ENCODE assay signal across 1 cellular context in genomic region chr12:120194534-120195395, GRCh38.
TF ChIP-seq lines count a peak whose summit lies in the region.

A gene with protein sequence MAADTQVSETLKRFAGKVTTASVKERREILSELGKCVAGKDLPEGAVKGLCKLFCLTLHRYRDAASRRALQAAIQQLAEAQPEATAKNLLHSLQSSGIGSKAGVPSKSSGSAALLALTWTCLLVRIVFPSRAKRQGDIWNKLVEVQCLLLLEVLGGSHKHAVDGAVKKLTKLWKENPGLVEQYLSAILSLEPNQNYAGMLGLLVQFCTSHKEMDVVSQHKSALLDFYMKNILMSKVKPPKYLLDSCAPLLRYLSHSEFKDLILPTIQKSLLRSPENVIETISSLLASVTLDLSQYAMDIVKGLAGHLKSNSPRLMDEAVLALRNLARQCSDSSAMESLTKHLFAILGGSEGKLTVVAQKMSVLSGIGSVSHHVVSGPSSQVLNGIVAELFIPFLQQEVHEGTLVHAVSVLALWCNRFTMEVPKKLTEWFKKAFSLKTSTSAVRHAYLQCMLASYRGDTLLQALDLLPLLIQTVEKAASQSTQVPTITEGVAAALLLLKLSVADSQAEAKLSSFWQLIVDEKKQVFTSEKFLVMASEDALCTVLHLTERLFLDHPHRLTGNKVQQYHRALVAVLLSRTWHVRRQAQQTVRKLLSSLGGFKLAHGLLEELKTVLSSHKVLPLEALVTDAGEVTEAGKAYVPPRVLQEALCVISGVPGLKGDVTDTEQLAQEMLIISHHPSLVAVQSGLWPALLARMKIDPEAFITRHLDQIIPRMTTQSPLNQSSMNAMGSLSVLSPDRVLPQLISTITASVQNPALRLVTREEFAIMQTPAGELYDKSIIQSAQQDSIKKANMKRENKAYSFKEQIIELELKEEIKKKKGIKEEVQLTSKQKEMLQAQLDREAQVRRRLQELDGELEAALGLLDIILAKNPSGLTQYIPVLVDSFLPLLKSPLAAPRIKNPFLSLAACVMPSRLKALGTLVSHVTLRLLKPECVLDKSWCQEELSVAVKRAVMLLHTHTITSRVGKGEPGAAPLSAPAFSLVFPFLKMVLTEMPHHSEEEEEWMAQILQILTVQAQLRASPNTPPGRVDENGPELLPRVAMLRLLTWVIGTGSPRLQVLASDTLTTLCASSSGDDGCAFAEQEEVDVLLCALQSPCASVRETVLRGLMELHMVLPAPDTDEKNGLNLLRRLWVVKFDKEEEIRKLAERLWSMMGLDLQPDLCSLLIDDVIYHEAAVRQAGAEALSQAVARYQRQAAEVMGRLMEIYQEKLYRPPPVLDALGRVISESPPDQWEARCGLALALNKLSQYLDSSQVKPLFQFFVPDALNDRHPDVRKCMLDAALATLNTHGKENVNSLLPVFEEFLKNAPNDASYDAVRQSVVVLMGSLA (N-terminal part only) (minus strand): TSS chr12:120194715. CDS start chr12:120194697, 18 bp downstream.

TF ChIP-seq in WTC11, 78 proteins besides CTCF, POLR2A, EP300 and RAD21 (continued from another document and continues in another):
- peak; percentile 86 for TF ChIP-seq AR (CRISPR knock-in tag; IDR thresholded peaks at IDR 0.05)
- TF ChIP-seq ZNF219 (CRISPR knock-in tag; IDR thresholded peaks at IDR 0.05; ENCODE audit: borderline replicate concordance) = no peak; the same call in 1 of the 2 replicates
- peak; percentile 94; the same call in 1 of the 2 replicates for TF ChIP-seq NR3C1 (CRISPR knock-in tag; conservative IDR thresholded peaks at IDR 0.05; ENCODE audit: low read depth)
- peak; percentile 93 for TF ChIP-seq ELF4 (CRISPR knock-in tag; IDR thresholded peaks at IDR 0.05; ENCODE audit: low read depth)
- no peak for TF ChIP-seq FOXJ3 (CRISPR knock-in tag; IDR thresholded peaks at IDR 0.05; ENCODE audit: borderline replicate concordance)
- peak; percentile 99 for TF ChIP-seq NR2C2 (CRISPR knock-in tag; IDR thresholded peaks at IDR 0.05)
- TF ChIP-seq, protein P1, sequence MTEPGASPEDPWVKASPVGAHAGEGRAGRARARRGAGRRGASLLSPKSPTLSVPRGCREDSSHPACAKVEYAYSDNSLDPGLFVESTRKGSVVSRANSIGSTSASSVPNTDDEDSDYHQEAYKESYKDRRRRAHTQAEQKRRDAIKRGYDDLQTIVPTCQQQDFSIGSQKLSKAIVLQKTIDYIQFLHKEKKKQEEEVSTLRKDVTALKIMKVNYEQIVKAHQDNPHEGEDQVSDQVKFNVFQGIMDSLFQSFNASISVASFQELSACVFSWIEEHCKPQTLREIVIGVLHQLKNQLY (CRISPR knock-in tag; IDR thresholded peaks at IDR 0.05) = no peak
- TF ChIP-seq, protein P2, sequence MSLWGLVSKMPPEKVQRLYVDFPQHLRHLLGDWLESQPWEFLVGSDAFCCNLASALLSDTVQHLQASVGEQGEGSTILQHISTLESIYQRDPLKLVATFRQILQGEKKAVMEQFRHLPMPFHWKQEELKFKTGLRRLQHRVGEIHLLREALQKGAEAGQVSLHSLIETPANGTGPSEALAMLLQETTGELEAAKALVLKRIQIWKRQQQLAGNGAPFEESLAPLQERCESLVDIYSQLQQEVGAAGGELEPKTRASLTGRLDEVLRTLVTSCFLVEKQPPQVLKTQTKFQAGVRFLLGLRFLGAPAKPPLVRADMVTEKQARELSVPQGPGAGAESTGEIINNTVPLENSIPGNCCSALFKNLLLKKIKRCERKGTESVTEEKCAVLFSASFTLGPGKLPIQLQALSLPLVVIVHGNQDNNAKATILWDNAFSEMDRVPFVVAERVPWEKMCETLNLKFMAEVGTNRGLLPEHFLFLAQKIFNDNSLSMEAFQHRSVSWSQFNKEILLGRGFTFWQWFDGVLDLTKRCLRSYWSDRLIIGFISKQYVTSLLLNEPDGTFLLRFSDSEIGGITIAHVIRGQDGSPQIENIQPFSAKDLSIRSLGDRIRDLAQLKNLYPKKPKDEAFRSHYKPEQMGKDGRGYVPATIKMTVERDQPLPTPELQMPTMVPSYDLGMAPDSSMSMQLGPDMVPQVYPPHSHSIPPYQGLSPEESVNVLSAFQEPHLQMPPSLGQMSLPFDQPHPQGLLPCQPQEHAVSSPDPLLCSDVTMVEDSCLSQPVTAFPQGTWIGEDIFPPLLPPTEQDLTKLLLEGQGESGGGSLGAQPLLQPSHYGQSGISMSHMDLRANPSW (CRISPR knock-in tag; conservative IDR thresholded peaks at IDR 0.05; ENCODE audit: low read depth) = no peak
- TF ChIP-seq ETV6 (CRISPR knock-in tag; IDR thresholded peaks at IDR 0.05) = peak; percentile 97; the same call in 1 of the 2 replicates
- TF ChIP-seq MXD4 (CRISPR knock-in tag; IDR thresholded peaks at IDR 0.05; ENCODE audit: borderline replicate concordance) = no peak
- no peak for TF ChIP-seq ZNF423 (CRISPR knock-in tag; IDR thresholded peaks at IDR 0.05)
- TF ChIP-seq, protein P3, sequence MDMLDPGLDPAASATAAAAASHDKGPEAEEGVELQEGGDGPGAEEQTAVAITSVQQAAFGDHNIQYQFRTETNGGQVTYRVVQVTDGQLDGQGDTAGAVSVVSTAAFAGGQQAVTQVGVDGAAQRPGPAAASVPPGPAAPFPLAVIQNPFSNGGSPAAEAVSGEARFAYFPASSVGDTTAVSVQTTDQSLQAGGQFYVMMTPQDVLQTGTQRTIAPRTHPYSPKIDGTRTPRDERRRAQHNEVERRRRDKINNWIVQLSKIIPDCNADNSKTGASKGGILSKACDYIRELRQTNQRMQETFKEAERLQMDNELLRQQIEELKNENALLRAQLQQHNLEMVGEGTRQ (CRISPR knock-in tag; IDR thresholded peaks at IDR 0.05) = peak; percentile 70
- peak; percentile 89 for TF ChIP-seq ZBTB21 (CRISPR knock-in tag; IDR thresholded peaks at IDR 0.05; ENCODE audit: borderline replicate concordance)
- TF ChIP-seq, protein P4, sequence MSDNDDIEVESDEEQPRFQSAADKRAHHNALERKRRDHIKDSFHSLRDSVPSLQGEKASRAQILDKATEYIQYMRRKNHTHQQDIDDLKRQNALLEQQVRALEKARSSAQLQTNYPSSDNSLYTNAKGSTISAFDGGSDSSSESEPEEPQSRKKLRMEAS (CRISPR knock-in tag; IDR thresholded peaks at IDR 0.05) = peak; percentile 92
- no peak; the same call in 1 of the 2 replicates for TF ChIP-seq ZNF425 (CRISPR knock-in tag; conservative IDR thresholded peaks at IDR 0.05)
- TF ChIP-seq ZNF317 (CRISPR knock-in tag; IDR thresholded peaks at IDR 0.05; ENCODE audit: borderline replicate concordance, low read depth) = peak; percentile 31; the same call in 1 of the 2 replicates
- no peak for TF ChIP-seq NFYB (CRISPR knock-in tag; conservative IDR thresholded peaks at IDR 0.05; ENCODE audit: low read depth)
- peak; percentile 94; the same call in 1 of the 2 replicates for TF ChIP-seq KAT7 (CRISPR knock-in tag; IDR thresholded peaks at IDR 0.05; ENCODE audit: borderline replicate concordance)
- no peak for TF ChIP-seq TEAD4 (CRISPR knock-in tag; IDR thresholded peaks at IDR 0.05)
- TF ChIP-seq, protein P5, sequence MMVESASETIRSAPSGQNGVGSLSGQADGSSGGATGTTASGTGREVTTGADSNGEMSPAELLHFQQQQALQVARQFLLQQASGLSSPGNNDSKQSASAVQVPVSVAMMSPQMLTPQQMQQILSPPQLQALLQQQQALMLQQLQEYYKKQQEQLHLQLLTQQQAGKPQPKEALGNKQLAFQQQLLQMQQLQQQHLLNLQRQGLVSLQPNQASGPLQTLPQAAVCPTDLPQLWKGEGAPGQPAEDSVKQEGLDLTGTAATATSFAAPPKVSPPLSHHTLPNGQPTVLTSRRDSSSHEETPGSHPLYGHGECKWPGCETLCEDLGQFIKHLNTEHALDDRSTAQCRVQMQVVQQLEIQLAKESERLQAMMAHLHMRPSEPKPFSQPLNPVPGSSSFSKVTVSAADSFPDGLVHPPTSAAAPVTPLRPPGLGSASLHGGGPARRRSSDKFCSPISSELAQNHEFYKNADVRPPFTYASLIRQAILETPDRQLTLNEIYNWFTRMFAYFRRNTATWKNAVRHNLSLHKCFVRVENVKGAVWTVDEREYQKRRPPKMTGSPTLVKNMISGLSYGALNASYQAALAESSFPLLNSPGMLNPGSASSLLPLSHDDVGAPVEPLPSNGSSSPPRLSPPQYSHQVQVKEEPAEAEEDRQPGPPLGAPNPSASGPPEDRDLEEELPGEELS (CRISPR knock-in tag; IDR thresholded peaks at IDR 0.05) = 0 out of 2 replicates have a peak, but pooled peaks have one; percentile 53
- TF ChIP-seq FOXK1 (CRISPR knock-in tag; IDR thresholded peaks at IDR 0.05) = peak; percentile 92
- TF ChIP-seq, protein P6, sequence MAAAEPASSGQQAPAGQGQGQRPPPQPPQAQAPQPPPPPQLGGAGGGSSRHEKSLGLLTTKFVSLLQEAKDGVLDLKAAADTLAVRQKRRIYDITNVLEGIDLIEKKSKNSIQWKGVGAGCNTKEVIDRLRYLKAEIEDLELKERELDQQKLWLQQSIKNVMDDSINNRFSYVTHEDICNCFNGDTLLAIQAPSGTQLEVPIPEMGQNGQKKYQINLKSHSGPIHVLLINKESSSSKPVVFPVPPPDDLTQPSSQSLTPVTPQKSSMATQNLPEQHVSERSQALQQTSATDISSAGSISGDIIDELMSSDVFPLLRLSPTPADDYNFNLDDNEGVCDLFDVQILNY (CRISPR knock-in tag; IDR thresholded peaks at IDR 0.05) = peak; percentile 82; the same call in 1 of the 2 replicates
- no peak; the same call in 1 of the 2 replicates for TF ChIP-seq OVOL2 (CRISPR knock-in tag; IDR thresholded peaks at IDR 0.05; ENCODE audit: borderline replicate concordance)
- TF ChIP-seq, protein P7, sequence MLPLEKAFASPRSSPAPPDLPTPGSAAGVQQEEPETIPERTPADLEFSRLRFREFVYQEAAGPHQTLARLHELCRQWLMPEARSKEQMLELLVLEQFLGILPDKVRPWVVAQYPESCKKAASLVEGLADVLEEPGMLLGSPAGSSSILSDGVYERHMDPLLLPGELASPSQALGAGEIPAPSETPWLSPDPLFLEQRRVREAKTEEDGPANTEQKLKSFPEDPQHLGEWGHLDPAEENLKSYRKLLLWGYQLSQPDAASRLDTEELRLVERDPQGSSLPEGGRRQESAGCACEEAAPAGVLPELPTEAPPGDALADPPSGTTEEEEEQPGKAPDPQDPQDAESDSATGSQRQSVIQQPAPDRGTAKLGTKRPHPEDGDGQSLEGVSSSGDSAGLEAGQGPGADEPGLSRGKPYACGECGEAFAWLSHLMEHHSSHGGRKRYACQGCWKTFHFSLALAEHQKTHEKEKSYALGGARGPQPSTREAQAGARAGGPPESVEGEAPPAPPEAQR (CRISPR knock-in tag; IDR thresholded peaks at IDR 0.05) = no peak
- TF ChIP-seq IRF2 (CRISPR knock-in tag; IDR thresholded peaks at IDR 0.05; ENCODE audit: borderline replicate concordance, low read depth) = 0 out of 2 replicates have a peak, but pooled peaks have one; percentile 30
- peak; percentile 84; the same call in 1 of the 2 replicates for TF ChIP-seq ESRRA (CRISPR knock-in tag; IDR thresholded peaks at IDR 0.05; ENCODE audit: borderline replicate concordance)
- TF ChIP-seq IRF1 (CRISPR knock-in tag; IDR thresholded peaks at IDR 0.05) = peak; percentile 90
- TF ChIP-seq USF1 (CRISPR knock-in tag; IDR thresholded peaks at IDR 0.05) = peak; percentile 61; the same call in 1 of the 2 replicates
- 0 out of 2 replicates have a peak, but pooled peaks have one; percentile 20 for TF ChIP-seq ZMAT4 (CRISPR knock-in tag; IDR thresholded peaks at IDR 0.05)
- no peak for TF ChIP-seq ZNF396 (CRISPR knock-in tag; IDR thresholded peaks at IDR 0.05; ENCODE audit: borderline replicate concordance)
- peak; percentile 87 for TF ChIP-seq NFE2L1 (CRISPR knock-in tag; IDR thresholded peaks at IDR 0.05)
- no peak for TF ChIP-seq CREB1 (CRISPR knock-in tag; IDR thresholded peaks at IDR 0.05)
- TF ChIP-seq PRRX2 (CRISPR knock-in tag; IDR thresholded peaks at IDR 0.05) = peak; percentile 88
- 0 out of 2 replicates have a peak, but pooled peaks have one; percentile 43 for TF ChIP-seq ZNF263 (CRISPR knock-in tag; IDR thresholded peaks at IDR 0.05; ENCODE audit: low read depth)
